8 cellular contexts compared by ENCODE assay signal in genomic region chr9:128420060-128420650, GRCh38. TPM values are rescaled to one million over a fixed set of nuclear protein-coding genes. Genes with fewer than 3 reads are reported as not detected.
DNase-seq lines count a peak whose midpoint lies in the region; ATAC-seq and TF ChIP-seq lines count a peak whose summit lies in the region.

No MANE protein-coding gene starts in this region.

- H3K4me1 ChIP-seq in lower lobe of right lung: peaks cover 25% of the 10 kb centered on the region

- H3K9me3 ChIP-seq in lower lobe of right lung: no peaks in the 10 kb centered on the region

- TF ChIP-seq CTCF in dorsolateral prefrontal cortex (IDR thresholded peaks at IDR 0.05 in 54 of 56, conservative IDR thresholded peaks at IDR 0.05 in 2 of 56; ENCODE audit: low read depth in 1 of 56, partially characterized antibody in 56 of 56) (peak in 55 of 56 donors; percentile 47 to 91 (median 78)), lower lobe of right lung (IDR thresholded peaks at IDR 0.05) (peak; percentile 91)

- no peaks in the 10 kb centered on the region for H3K36me3 ChIP-seq in lower lobe of right lung

- ATAC-seq in HG02938 (IDR thresholded peaks at IDR 0.05; ENCODE audit: unreplicated experiment) (peak; percentile 54), lower lobe of right lung (peak; percentile 94 to 96)

- H3K4me3 ChIP-seq in dorsolateral prefrontal cortex: peak overlapping the region; percentile 60 to 90 (median 79)
- peak overlapping the region; percentile 98 for H3K4me3 ChIP-seq in lower lobe of right lung

- peak overlapping the region in 57 of 59 donors; percentile 33 to 100 (median 89) for H3K27ac ChIP-seq in dorsolateral prefrontal cortex
- peak overlapping the region; percentile 69 for H3K27ac ChIP-seq in lower lobe of right lung

- intact Hi-C loops in dorsolateral prefrontal cortex (cut with DNase I) (loop anchor here in 1 of 2 donors (10.0 kb wide), 1 partner anchor 235 kb away; no protein-coding TSS in a partner anchor), lower lobe of right lung (cut with DNase I) (no loop called here)

- DNase-seq in NCI-H2029 (lab: John Stamatoyannopoulos, UW) (peak; percentile 34), NCI-H2029 treated with DMSO at 0.1 percent for 48 hours (lab: John Stamatoyannopoulos, UW) (no peak), NCI-H2227 (lab: John Stamatoyannopoulos, UW; ENCODE audit: unreplicated experiment) (peak; percentile 73), dorsolateral prefrontal cortex (peak in 6 of 10 donors; percentile 58 to 85 (median 69)), lower lobe of right lung (peak; percentile 81)
- DNase-seq in activated CD4-positive, alpha-beta T cell treated with anti-CD3 and anti-CD28 coated beads, Interleukin-2, amount 50 U/mL, for 24 hours (ENCODE audit: low read depth in 1 of 2, low spot score in 1 of 2): peak; percentile 9 to 22
- peak; percentile 34 to 57 (median 43) for DNase-seq in stimulated activated CD4-positive, alpha-beta T cell treated with anti-CD3 and anti-CD28 coated beads, TNF-alpha, amount 100 ng/mL, for 4 hours (ENCODE audit: low read depth in 3 of 3)

- H3K27me3 ChIP-seq in dorsolateral prefrontal cortex (peaks cover 0 to 2% (median 0%) of the 10 kb centered on the region in 45 donors), lower lobe of right lung (ENCODE audit: low read depth) (peaks cover 36% of the 10 kb centered on the region)

RNA-seq across cellular contexts. Expression of gene CERCAM, which starts 0.5 kb away (rescaled TPM):
- total RNA-seq in dorsolateral prefrontal cortex (1,000 to 10,000 TPM in 1 of 120 experiments, 100 to 1,000 TPM in 110, 10 to 100 TPM in 9; 33.1 to 1,222 (median 302) TPM), lower lobe of right lung (11.2 TPM)

RNA-seq across cellular contexts. Expression of gene ODF2, which starts 35.7 kb away (rescaled TPM):
- total RNA-seq in dorsolateral prefrontal cortex: 10 to 100 TPM; 20.1 to 43.4 (median 28.1) TPM
- total RNA-seq in lower lobe of right lung: 20.3 TPM

RNA-seq across cellular contexts. Expression of gene URM1, which starts 49.0 kb away (rescaled TPM):
- total RNA-seq in dorsolateral prefrontal cortex (10 to 100 TPM; 36.9 to 64.9 (median 48.8) TPM), lower lobe of right lung (49.0 TPM)
